1 cellular context compared by ENCODE assay signal in genomic region chr18:9477509-9477908, GRCh38.
TF ChIP-seq lines count a peak whose summit lies in the region.

No MANE protein-coding gene starts in this region.

TF ChIP-seq in HCT116, 20 proteins besides CTCF, POLR2A, EP300 and RAD21 (continued from another document):
- TF ChIP-seq REST (IDR thresholded peaks at IDR 0.05; ENCODE audit: low read depth): no peak
- TF ChIP-seq CEBPB (IDR thresholded peaks at IDR 0.05; ENCODE audit: low read depth): no peak
- TF ChIP-seq EGR1 (IDR thresholded peaks at IDR 0.05; ENCODE audit: low read depth): no peak
- no peak for TF ChIP-seq TCF7L2 (IDR thresholded peaks at IDR 0.05; ENCODE audit: borderline replicate concordance, extremely low read depth, insufficient read depth, insufficient read length)
- TF ChIP-seq POLR2AphosphoS5 (IDR thresholded peaks at IDR 0.05; ENCODE audit: low read depth, low read length): no peak
- no peak for TF ChIP-seq ELF1 (IDR thresholded peaks at IDR 0.05; ENCODE audit: borderline replicate concordance, low read depth)
- TF ChIP-seq ZNF274 (IDR thresholded peaks at IDR 0.05; ENCODE audit: low read depth, low read length): no peak
- TF ChIP-seq ATF3 (IDR thresholded peaks at IDR 0.05): no peak
